In the genomic region with DNA sequence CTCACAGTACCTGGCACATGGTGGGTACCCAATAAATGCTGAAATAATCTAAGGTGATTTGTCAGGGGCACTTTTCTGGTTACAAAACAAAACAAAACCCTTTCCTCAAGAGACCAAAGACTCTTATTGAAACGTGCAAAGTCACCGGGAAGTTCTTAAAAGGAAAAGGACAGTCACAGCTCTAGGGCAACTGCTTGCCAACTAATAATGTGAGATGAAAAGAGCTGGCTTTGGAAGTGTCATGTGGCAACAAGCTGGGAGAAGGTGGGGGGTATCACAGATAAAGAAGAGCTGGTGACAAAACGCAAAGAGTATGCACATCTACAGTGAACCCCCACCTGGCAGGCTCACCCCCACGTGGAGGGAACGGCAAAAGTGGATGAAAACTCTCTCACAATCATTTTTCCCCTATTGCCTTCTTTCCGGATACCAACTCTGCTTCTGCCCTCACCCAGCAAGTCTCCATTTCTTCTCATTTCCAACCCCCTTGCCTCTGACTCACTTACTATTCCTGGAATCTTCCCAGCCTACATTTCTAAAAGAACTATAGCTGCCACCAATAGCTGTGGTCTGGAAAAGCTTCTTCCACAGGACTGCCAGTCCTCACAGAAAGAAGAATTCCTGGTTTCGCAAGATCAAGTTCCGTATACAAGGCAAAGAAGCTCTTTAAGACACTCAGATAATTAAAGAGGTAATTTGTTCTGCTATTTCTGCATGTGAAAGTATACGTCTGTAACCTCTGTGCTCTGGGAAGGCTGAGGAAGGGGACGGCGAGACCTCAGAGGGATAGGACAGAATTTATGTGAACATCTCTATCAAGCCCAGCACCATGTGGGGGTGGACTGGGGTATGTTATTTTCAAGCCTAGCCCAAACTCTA, we compare ENCODE assay signal across 8 cellular contexts. TPM values are rescaled to one million over a fixed set of nuclear protein-coding genes. Genes with fewer than 3 reads are reported as not detected.
DNase-seq lines count a peak whose midpoint lies in the region; ATAC-seq and TF ChIP-seq lines count a peak whose summit lies in the region.

No MANE protein-coding gene starts in this region.

- no peak for TF ChIP-seq CTCF in C4-2B (conservative IDR thresholded peaks at IDR 0.05)
- TF ChIP-seq CTCF in WTC11 (IDR thresholded peaks at IDR 0.05): no peak

- no peaks in the 10 kb centered on the region for H3K9me3 Mint-ChIP-seq in WTC11

- H3K4me3 Mint-ChIP-seq in WTC11: no peak overlapping the region

- CTCF ChIA-PET in WTC11 (lab: Charles Lee): interaction anchor here (1.6 kb wide), 1 partner anchor 76 kb away, joined by 4 read pairs; no protein-coding TSS in a partner anchor

- POLR2A ChIA-PET in WTC11 (lab: Charles Lee): no interaction called here

- peak; percentile 71 for DNase-seq in foreskin melanocyte
- peak; percentile 97 for DNase-seq in renal cortical epithelial cell (ENCODE audit: low read depth)
- DNase-seq in NK-92 treated with Interleukin-12 subunit alpha and Interleukin-12 subunit beta, amount 100 ng/mL, for 24 hours (lab: John Stamatoyannopoulos, UW): no peak
- DNase-seq in WTC11 (ENCODE audit: low spot score): no peak
- DNase-seq in G401 (ENCODE audit: low spot score): no peak

- in situ Hi-C loops in G401 (cut with HindIII; ENCODE audit: low sequenced_read_pairs): no loop called here

- no peak overlapping the region for H3K27ac Mint-ChIP-seq in WTC11

- peak overlapping the region; percentile 5; the same call in 1 of the 2 replicates for H3K27ac ChIP-seq in C4-2B

- no peaks in the 10 kb centered on the region for H3K4me1 Mint-ChIP-seq in WTC11

- H3K36me3 Mint-ChIP-seq in WTC11: peaks cover 29% of the 10 kb centered on the region

- ATAC-seq in SK-N-SH treated with all-trans-retinoic acid at 6 μM for 48 hours: peak; percentile 95
- no peak for ATAC-seq in GM18873 (IDR thresholded peaks at IDR 0.05; ENCODE audit: low FRiP score, unreplicated experiment)
- no peak for ATAC-seq in WTC11

- H3K27me3 Mint-ChIP-seq in WTC11 (ENCODE audit: low read depth): no peaks in the 10 kb centered on the region

TF ChIP-seq in SK-N-SH treated with all-trans-retinoic acid at 6 μM for 48 hours, 23 proteins besides CTCF, POLR2A, EP300 and RAD21:
- TF ChIP-seq ZNF565 (CRISPR knock-in tag; conservative IDR thresholded peaks at IDR 0.05; ENCODE audit: low read depth) (no peak), ISL1 (CRISPR knock-in tag; IDR thresholded peaks at IDR 0.05) (peak; percentile 47)

TF ChIP-seq in WTC11, 78 proteins besides CTCF, POLR2A, EP300 and RAD21:
- TF ChIP-seq OVOL2 (CRISPR knock-in tag; IDR thresholded peaks at IDR 0.05; ENCODE audit: borderline replicate concordance): no peak
- TF ChIP-seq SMAD4 (CRISPR knock-in tag; IDR thresholded peaks at IDR 0.05): no peak
- TF ChIP-seq JAZF1 (CRISPR knock-in tag; IDR thresholded peaks at IDR 0.05): no peak
- TF ChIP-seq ZNF232 (CRISPR knock-in tag; IDR thresholded peaks at IDR 0.05): no peak
- no peak for TF ChIP-seq FOXJ3 (CRISPR knock-in tag; IDR thresholded peaks at IDR 0.05; ENCODE audit: borderline replicate concordance)
- no peak for TF ChIP-seq NFE2L1 (CRISPR knock-in tag; IDR thresholded peaks at IDR 0.05)
- TF ChIP-seq ATF3 (CRISPR knock-in tag; conservative IDR thresholded peaks at IDR 0.05): no peak
- no peak for TF ChIP-seq TEAD1 (CRISPR knock-in tag; IDR thresholded peaks at IDR 0.05)
- TF ChIP-seq, protein P1, sequence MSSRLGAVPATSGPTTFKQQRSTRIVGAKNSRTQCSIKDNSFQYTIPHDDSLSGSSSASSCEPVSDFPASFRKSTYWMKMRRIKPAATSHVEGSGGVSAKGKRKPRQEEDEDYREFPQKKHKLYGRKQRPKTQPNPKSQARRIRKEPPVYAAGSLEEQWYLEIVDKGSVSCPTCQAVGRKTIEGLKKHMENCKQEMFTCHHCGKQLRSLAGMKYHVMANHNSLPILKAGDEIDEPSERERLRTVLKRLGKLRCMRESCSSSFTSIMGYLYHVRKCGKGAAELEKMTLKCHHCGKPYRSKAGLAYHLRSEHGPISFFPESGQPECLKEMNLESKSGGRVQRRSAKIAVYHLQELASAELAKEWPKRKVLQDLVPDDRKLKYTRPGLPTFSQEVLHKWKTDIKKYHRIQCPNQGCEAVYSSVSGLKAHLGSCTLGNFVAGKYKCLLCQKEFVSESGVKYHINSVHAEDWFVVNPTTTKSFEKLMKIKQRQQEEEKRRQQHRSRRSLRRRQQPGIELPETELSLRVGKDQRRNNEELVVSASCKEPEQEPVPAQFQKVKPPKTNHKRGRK (CRISPR knock-in tag; IDR thresholded peaks at IDR 0.05; ENCODE audit: borderline replicate concordance): no peak
- TF ChIP-seq HMGA2 (CRISPR knock-in tag; IDR thresholded peaks at IDR 0.05): no peak
- no peak for TF ChIP-seq ERG (CRISPR knock-in tag; IDR thresholded peaks at IDR 0.05)
- no peak for TF ChIP-seq TP53 (CRISPR knock-in tag; IDR thresholded peaks at IDR 0.05)
- no peak for TF ChIP-seq ZNF423 (CRISPR knock-in tag; IDR thresholded peaks at IDR 0.05)
- no peak for TF ChIP-seq ZNF396 (CRISPR knock-in tag; IDR thresholded peaks at IDR 0.05; ENCODE audit: borderline replicate concordance)
- TF ChIP-seq, protein P2, sequence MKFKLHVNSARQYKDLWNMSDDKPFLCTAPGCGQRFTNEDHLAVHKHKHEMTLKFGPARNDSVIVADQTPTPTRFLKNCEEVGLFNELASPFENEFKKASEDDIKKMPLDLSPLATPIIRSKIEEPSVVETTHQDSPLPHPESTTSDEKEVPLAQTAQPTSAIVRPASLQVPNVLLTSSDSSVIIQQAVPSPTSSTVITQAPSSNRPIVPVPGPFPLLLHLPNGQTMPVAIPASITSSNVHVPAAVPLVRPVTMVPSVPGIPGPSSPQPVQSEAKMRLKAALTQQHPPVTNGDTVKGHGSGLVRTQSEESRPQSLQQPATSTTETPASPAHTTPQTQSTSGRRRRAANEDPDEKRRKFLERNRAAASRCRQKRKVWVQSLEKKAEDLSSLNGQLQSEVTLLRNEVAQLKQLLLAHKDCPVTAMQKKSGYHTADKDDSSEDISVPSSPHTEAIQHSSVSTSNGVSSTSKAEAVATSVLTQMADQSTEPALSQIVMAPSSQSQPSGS (CRISPR knock-in tag; IDR thresholded peaks at IDR 0.05; ENCODE audit: borderline replicate concordance, low read depth): no peak
- TF ChIP-seq, protein P3, sequence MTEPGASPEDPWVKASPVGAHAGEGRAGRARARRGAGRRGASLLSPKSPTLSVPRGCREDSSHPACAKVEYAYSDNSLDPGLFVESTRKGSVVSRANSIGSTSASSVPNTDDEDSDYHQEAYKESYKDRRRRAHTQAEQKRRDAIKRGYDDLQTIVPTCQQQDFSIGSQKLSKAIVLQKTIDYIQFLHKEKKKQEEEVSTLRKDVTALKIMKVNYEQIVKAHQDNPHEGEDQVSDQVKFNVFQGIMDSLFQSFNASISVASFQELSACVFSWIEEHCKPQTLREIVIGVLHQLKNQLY (CRISPR knock-in tag; IDR thresholded peaks at IDR 0.05): no peak

RNA-seq across cellular contexts. Expression of gene ANPEP, which starts 21.8 kb away (rescaled TPM):
- 34.7 and 80.6 TPM in 2 replicates for total RNA-seq in renal cortical epithelial cell
- 3.5 to 5.8 TPM (median 4.0 TPM) in 3 replicates for total RNA-seq in WTC11 (2021)
- not detected in 2 replicates for total RNA-seq in G401 (2014; rRNA removed; shearing (Covaris generic))

RNA-seq across cellular contexts. Expression of gene AP3S2, which starts 57.3 kb away (rescaled TPM):
- total RNA-seq in renal cortical epithelial cell (64.9 and 74.4 TPM in 2 replicates), WTC11 (2021) (35.7 to 40.0 TPM (median 36.7 TPM) in 3 replicates)
- 32.3 and 61.4 TPM in 2 replicates for total RNA-seq in G401 (2014; rRNA removed; shearing (Covaris generic))

Comparison
In these comparisons a context has a peak if more than half of its experiments do, and no peak if none do; other contexts are left out.
1. DNase-seq: peak in foreskin melanocyte (single experiment) and renal cortical epithelial cell (single experiment); none in NK-92 treated with Interleukin-12 subunit alpha and Interleukin-12 subunit beta, amount 100 ng/mL, for 24 hours (single experiment), WTC11 (single experiment) and G401 (single experiment).